9 cellular contexts compared by ENCODE assay signal in genomic region chr1:200483491-200484143, GRCh38.
DNase-seq lines count a peak whose midpoint lies in the region; ATAC-seq, FAIRE-seq and TF ChIP-seq lines count a peak whose summit lies in the region.
"Had no signal": no experiment of that assay in that cellular context is flagged by ENCODE, and none has a peak within 500 bp of the region (broad histone marks: within the 10 kb centered on the region; RNA-seq: fewer than 3 reads in every experiment).

No MANE protein-coding gene starts in this region.

- H3K4me3 Mint-ChIP-seq in activated CD4-positive, alpha-beta T cell treated with anti-CD3 and anti-CD28 coated beads, Interleukin-2, amount 10 ng/mL, durations not matched to agents 24 days and 14 days = peak overlapping the region; percentile 66

- peak; percentile 34 for TF ChIP-seq CTCF in fibroblast of the aortic adventitia (IDR thresholded peaks at IDR 0.05; ENCODE audit: insufficient read depth, low read length)

- H3K36me3 ChIP-seq in HUES64 (ENCODE audit: insufficient read depth, low read length) = no peaks in the 10 kb centered on the region

- peaks cover 5% of the 10 kb centered on the region for H3K9me3 Mint-ChIP-seq in activated CD4-positive, alpha-beta T cell treated with anti-CD3 and anti-CD28 coated beads, Interleukin-2, amount 10 ng/mL, durations not matched to agents 24 days and 14 days

- peaks cover 28% of the 10 kb centered on the region for H3K4me1 Mint-ChIP-seq in activated CD4-positive, alpha-beta T cell treated with anti-CD3 and anti-CD28 coated beads, Interleukin-2, amount 10 ng/mL, durations not matched to agents 24 days and 14 days

- H3K9ac ChIP-seq in HUES64 (ENCODE audit: low read depth, low read length) = no peak overlapping the region

- H3K36me3 Mint-ChIP-seq in activated CD4-positive, alpha-beta T cell treated with anti-CD3 and anti-CD28 coated beads, Interleukin-2, amount 10 ng/mL, durations not matched to agents 24 days and 14 days (ENCODE audit: low read depth) = no peaks in the 10 kb centered on the region

- H3K27me3 ChIP-seq in HUES64 (ENCODE audit: insufficient read depth, low read length) = no peaks in the 10 kb centered on the region

- peaks cover 13% of the 10 kb centered on the region for H3K27me3 Mint-ChIP-seq in activated CD4-positive, alpha-beta T cell treated with anti-CD3 and anti-CD28 coated beads, Interleukin-2, amount 10 ng/mL, durations not matched to agents 24 days and 14 days

- H3K4me1 ChIP-seq in HUES64 (ENCODE audit: insufficient read depth, low read length) = peaks cover 12% of the 10 kb centered on the region

- no peak for TF ChIP-seq POLR2A in GM12891 (IDR thresholded peaks at IDR 0.05; ENCODE audit: low read depth, low read length)

- peak overlapping the region; percentile 35; the same call in 1 of the 2 replicates for H3K27ac ChIP-seq in HUES64 (ENCODE audit: low read depth, low read length)

- no peak overlapping the region for H3K4me3 ChIP-seq in HUES64 (ENCODE audit: low read length)
- H3K4me3 ChIP-seq in fibroblast of the aortic adventitia (ENCODE audit: low read depth, low read length) = no peak overlapping the region

- DNase-seq in GM12891 (ENCODE audit: insufficient read length, low spot score) (peak; percentile 60), fibroblast of the aortic adventitia (ENCODE audit: low read depth) (peak; percentile 99), posterior cingulate gyrus (no peak), NCI-H2196 treated with DMSO at 0.1 percent for 48 hours (lab: John Stamatoyannopoulos, UW; ENCODE audit: unreplicated experiment) (no peak)
- DNase-seq in activated CD4-positive, alpha-beta T cell treated with anti-CD3 and anti-CD28 coated beads, Interleukin-2, amount 10 ng/mL, durations not matched to agents 24 days and 14 days = peak; percentile 88
- DNase-seq in stimulated activated CD8-positive, alpha-beta memory T cell treated with anti-CD3 and anti-CD28 coated beads, Interleukin-12 subunit alpha, Interleukin-12 subunit beta, amount 100 ng/mL, for 24 hours (ENCODE audit: extremely low read depth) = peak; percentile 20

- no peaks in the 10 kb centered on the region for H3K9me3 ChIP-seq in HUES64 (ENCODE audit: insufficient read depth, low read depth, low read length)

- H3K27ac Mint-ChIP-seq in activated CD4-positive, alpha-beta T cell treated with anti-CD3 and anti-CD28 coated beads, Interleukin-2, amount 10 ng/mL, durations not matched to agents 24 days and 14 days = peak overlapping the region; percentile 81

- peak; percentile 100 for ATAC-seq in GM21825 (IDR thresholded peaks at IDR 0.05; ENCODE audit: unreplicated experiment)

- FAIRE-seq in GM12891 (lab: Jason Lieb, UNC) = peak; percentile 86
- FAIRE-seq: TTC549 had no signal

- intact Hi-C loops in activated CD4-positive, alpha-beta T cell treated with anti-CD3 and anti-CD28 coated beads, Interleukin-2, amount 10 ng/mL, durations not matched to agents 24 days and 14 days (cut with micrococcal nuclease) = loop anchor here (1.0 to 2.0 kb wide), 5 partner anchors 10 to 330 kb away; partner anchors contain the start of gene ZNF281
- intact Hi-C loops in posterior cingulate gyrus (cut with DNase I) = no loop called here

- WGBS in HUES64 = 38% methylated on average over 5 of the region's 5 CpGs

TF ChIP-seq in GM12891, 5 proteins besides CTCF, POLR2A, EP300 and RAD21:
- TF ChIP-seq PAX5 (IDR thresholded peaks at IDR 0.05; ENCODE audit: insufficient read depth, low read length, severe bottlenecking) (peak; percentile 39), SPI1 (IDR thresholded peaks at IDR 0.05; ENCODE audit: low read depth, low read length) (no peak), POLR2AphosphoS5 (IDR thresholded peaks at IDR 0.05; ENCODE audit: low read depth, low read length) (no peak), TAF1 (IDR thresholded peaks at IDR 0.05; ENCODE audit: low read depth, low read length) (no peak), POU2F2 (IDR thresholded peaks at IDR 0.05; ENCODE audit: low read depth, low read length) (peak; percentile 61; the same call in 1 of the 2 replicates)
TF ChIP-seq in GM12891: peak in this region for 2.

Comparison
In these comparisons a context has a peak if more than half of its experiments do, and no peak if none do; other contexts are left out.
1. DNase-seq: peak in GM12891 (single experiment), activated CD4-positive, alpha-beta T cell treated with anti-CD3 and anti-CD28 coated beads, Interleukin-2, amount 10 ng/mL, durations not matched to agents 24 days and 14 days (single experiment), fibroblast of the aortic adventitia (single experiment) and stimulated activated CD8-positive, alpha-beta memory T cell treated with anti-CD3 and anti-CD28 coated beads, Interleukin-12 subunit alpha, Interleukin-12 subunit beta, amount 100 ng/mL, for 24 hours (single experiment); none in posterior cingulate gyrus (0 of 10) and NCI-H2196 treated with DMSO at 0.1 percent for 48 hours (single experiment).